ENCODE assay signal across 9 cellular contexts in the genomic region with DNA sequence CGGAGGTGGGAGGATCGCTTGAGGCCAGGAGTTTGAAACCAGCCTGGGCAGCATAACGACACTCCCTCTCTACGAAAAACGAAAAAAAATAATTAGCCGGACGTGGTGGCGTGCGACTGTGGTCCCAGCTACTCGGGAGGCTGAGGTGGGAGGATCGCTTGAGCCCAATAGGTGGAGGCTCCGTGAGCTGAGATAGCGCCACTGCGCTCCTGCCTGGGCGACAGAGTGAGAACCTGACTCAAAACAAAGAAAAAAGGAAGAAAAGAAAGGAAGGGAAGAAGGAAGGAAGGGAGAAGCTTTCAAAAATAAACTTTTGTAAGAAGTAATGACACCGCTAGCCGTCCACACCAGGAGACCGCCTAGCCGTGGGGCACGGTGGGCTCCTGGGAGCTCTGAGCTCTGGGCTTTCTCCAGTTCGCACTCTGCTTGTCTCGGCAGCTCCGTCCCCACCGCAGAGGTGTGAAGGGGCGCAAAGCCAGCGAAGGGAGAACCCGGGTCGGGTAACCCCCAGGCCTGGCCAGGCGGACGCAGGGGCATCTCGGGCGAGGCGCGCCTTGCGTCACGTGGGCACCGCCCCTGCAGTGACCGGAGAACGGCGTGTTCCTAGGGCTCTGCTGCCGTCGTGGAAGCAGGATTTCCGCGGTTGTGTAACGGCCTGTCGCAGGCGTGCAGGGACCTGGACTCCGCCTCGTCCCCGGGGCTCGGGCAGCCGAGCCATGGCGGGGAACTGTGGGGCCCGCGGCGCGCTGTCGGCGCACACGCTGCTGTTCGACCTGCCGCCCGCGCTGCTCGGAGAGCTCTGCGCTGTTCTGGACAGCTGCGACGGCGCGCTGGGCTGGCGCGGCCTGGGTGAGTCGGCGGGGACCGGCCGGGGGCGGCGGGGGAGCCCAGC. TPM values are rescaled to one million over a fixed set of nuclear protein-coding genes. Genes with fewer than 3 reads are reported as not detected.
DNase-seq lines count a peak whose midpoint lies in the region; ATAC-seq, FAIRE-seq and TF ChIP-seq lines count a peak whose summit lies in the region.
"Had no signal": no experiment of that assay in that cellular context is flagged by ENCODE, and none has a peak within 500 bp of the region (broad histone marks: within the 10 kb centered on the region; RNA-seq: fewer than 3 reads in every experiment).

A gene with protein sequence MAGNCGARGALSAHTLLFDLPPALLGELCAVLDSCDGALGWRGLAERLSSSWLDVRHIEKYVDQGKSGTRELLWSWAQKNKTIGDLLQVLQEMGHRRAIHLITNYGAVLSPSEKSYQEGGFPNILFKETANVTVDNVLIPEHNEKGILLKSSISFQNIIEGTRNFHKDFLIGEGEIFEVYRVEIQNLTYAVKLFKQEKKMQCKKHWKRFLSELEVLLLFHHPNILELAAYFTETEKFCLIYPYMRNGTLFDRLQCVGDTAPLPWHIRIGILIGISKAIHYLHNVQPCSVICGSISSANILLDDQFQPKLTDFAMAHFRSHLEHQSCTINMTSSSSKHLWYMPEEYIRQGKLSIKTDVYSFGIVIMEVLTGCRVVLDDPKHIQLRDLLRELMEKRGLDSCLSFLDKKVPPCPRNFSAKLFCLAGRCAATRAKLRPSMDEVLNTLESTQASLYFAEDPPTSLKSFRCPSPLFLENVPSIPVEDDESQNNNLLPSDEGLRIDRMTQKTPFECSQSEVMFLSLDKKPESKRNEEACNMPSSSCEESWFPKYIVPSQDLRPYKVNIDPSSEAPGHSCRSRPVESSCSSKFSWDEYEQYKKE (plus strand): TSS at position 631 of the 892 bp plus-strand sequence. CDS start 86 bp downstream, at position 717.

- no peak for TF ChIP-seq POLR2A in H1 (IDR thresholded peaks at IDR 0.05; ENCODE audit: control extremely low read depth in 1 of 2, low read depth in 2 of 2, low read length in 2 of 2)

- peak within 1 kb of the TSS; percentile 78; the same call in 1 of the 2 replicates for H2BK12ac ChIP-seq in H1 (ENCODE audit: low read depth, low read length)
- H2BK12ac ChIP-seq in mesenchymal stem cell (ENCODE audit: low read length in 2 of 2): peak within 1 kb of the TSS; percentile 54 to 97

- H3K23me2 ChIP-seq in H1 (ENCODE audit: low read depth, low read length): peaks cover 7% of the 10 kb centered on the region; the same call in 1 of the 2 replicates

- H2BK5ac ChIP-seq in H1 (ENCODE audit: low read depth, low read length): peak within 1 kb of the TSS; percentile 63; the same call in 1 of the 2 replicates
- H2BK5ac ChIP-seq in mesenchymal stem cell (ENCODE audit: low read depth, low read length, poor library complexity, severe bottlenecking): no peak within 1 kb of the TSS

- peak within 1 kb of the TSS; percentile 32; the same call in 1 of the 2 replicates for H2BK20ac ChIP-seq in H1 (ENCODE audit: low read length)

- H3K4ac ChIP-seq in H1 (replicated peaks; ENCODE audit: insufficient read length, low read depth, low read length) (no peak within 1 kb of the TSS), mesenchymal stem cell (ENCODE audit: low read depth in 1 of 2, low read length in 2 of 2) (peak within 1 kb of the TSS in 1 of 2 experiments; percentile 14)

- H3K27ac ChIP-seq in H1 (ENCODE audit: low read depth, low read length) (no peak within 1 kb of the TSS), mesenchymal stem cell (ENCODE audit: low read length, poor library complexity, severe bottlenecking) (no peak within 1 kb of the TSS)
- H3K27ac ChIP-seq: SK-N-MC had no signal

- peak; percentile 61 for ATAC-seq in GM19438 (IDR thresholded peaks at IDR 0.05; ENCODE audit: low read depth, unreplicated experiment)
- peak; percentile 65 for ATAC-seq in HG03521 (IDR thresholded peaks at IDR 0.05; ENCODE audit: unreplicated experiment)
- ATAC-seq in stimulated activated naive CD8-positive, alpha-beta T cell treated with anti-CD3 and anti-CD28 coated beads, Interleukin-15, Interleukin-2, amounts not matched to agents 100 U/mL and 50 U/mL, for 24 hours: peak; percentile 83

- POLR2A ChIA-PET in H1 (lab: Charles Lee; ENCODE audit: partially characterized antibody): interaction anchor here (0.6 to 1.1 kb wide), 3 partner anchors 16 to 35 kb away, joined by 3 to 4 read pairs (median 3); no protein-coding TSS in a partner anchor

- H3K9ac ChIP-seq in H1 (replicated peaks in 1 of 4; ENCODE audit: extremely low read depth in 1 of 4, low read depth in 3 of 4, low read length in 3 of 4) (peak within 1 kb of the TSS in 3 of 4 experiments; percentile 4 to 62 (median 60); a peak in 5 of 7 replicates), mesenchymal stem cell (ENCODE audit: low read length) (peak within 1 kb of the TSS; percentile 92)

- peak within 1 kb of the TSS; percentile 88 for H3K18ac ChIP-seq in H1 (ENCODE audit: extremely low read depth, low read length)
- peak within 1 kb of the TSS; percentile 65 to 85 for H3K18ac ChIP-seq in mesenchymal stem cell (ENCODE audit: low read depth in 1 of 2, low read length in 2 of 2)

- H2BK15ac ChIP-seq in H1 (ENCODE audit: low read length) (peak within 1 kb of the TSS; percentile 72; the same call in 1 of the 2 replicates), mesenchymal stem cell (ENCODE audit: low read depth, poor library complexity, severe bottlenecking) (peak within 1 kb of the TSS; percentile 96)

- H2BK120ac ChIP-seq in H1 (replicated peaks; ENCODE audit: low read depth, low read length): no peak within 1 kb of the TSS
- H2BK120ac ChIP-seq in mesenchymal stem cell (ENCODE audit: low read depth, low read length): no peak within 1 kb of the TSS

- DNase-seq in DMS153 (lab: John Stamatoyannopoulos, UW) (peak; percentile 59), H1 (ENCODE audit: low read depth in 1 of 2, low spot score in 2 of 2) (peak; percentile 1 to 79), mesenchymal stem cell (peak; percentile 66), NCI-H1930 (lab: John Stamatoyannopoulos, UW) (no peak)
- DNase-seq in activated CD4-positive, CD25-positive, alpha-beta regulatory T cell treated with anti-CD3 and anti-CD28 coated beads, Interleukin-2, amount 50 U/mL, for 72 hours: peak; percentile 52
- peak; percentile 51 for DNase-seq in stimulated activated naive CD8-positive, alpha-beta T cell treated with anti-CD3 and anti-CD28 coated beads, Interleukin-15, Interleukin-2, amounts not matched to agents 100 U/mL and 50 U/mL, for 24 hours

- H2AFZ ChIP-seq in H1 (ENCODE audit: low read length) (peak within 1 kb of the TSS; percentile 82), mesenchymal stem cell (ENCODE audit: low read depth, low read length) (peak within 1 kb of the TSS; percentile 68)

- 17% methylated on average over 59 of the region's 78 CpGs; no CpG with 5 or more reads in 1 of the 2 experiments for WGBS in H1 (ENCODE audit: extremely low coverage in 1 of 2, insufficient coverage in 1 of 2, insufficient read length in 1 of 2, insufficient replicate concordance in 2 of 2, low coverage in 1 of 2, low lambda C conversion rate in 2 of 2, missing lambda C conversion rate in 1 of 2), 2 experiments
- 25% methylated on average over 67 of the region's 78 CpGs for WGBS in mesenchymal stem cell

- H2AK5ac ChIP-seq in H1 (ENCODE audit: low read depth, low read length): no peak within 1 kb of the TSS
- no peak within 1 kb of the TSS for H2AK5ac ChIP-seq in mesenchymal stem cell (ENCODE audit: low read length, severe bottlenecking)

- H4K91ac ChIP-seq in H1 (replicated peaks; ENCODE audit: insufficient read length, low read length) (peak within 1 kb of the TSS; percentile 62), mesenchymal stem cell (ENCODE audit: low read length) (peak within 1 kb of the TSS; percentile 84)

- CTCF ChIA-PET in H1 (lab: Charles Lee; ENCODE audit: partially characterized antibody): interaction anchor here (0.9 to 1.0 kb wide), 2 partner anchors 20 to 220 kb away, joined by 3 to 4 read pairs; no protein-coding TSS in a partner anchor

- no peak within 1 kb of the TSS for H3K14ac ChIP-seq in H1 (ENCODE audit: insufficient read length)
- peak within 1 kb of the TSS in 1 of 2 experiments; percentile 55 for H3K14ac ChIP-seq in mesenchymal stem cell (ENCODE audit: low read length in 2 of 2)

- H3K4me2 ChIP-seq in H1 (ENCODE audit: insufficient read depth in 1 of 2, low read depth in 2 of 2, low read length in 2 of 2) (peak within 1 kb of the TSS; percentile 70 to 92), mesenchymal stem cell (ENCODE audit: low read length, poor library complexity, severe bottlenecking) (peak within 1 kb of the TSS; percentile 55)

- H3K23ac ChIP-seq in H1 (ENCODE audit: insufficient read length): no peak within 1 kb of the TSS
- peak within 1 kb of the TSS in 1 of 2 experiments; percentile 20 for H3K23ac ChIP-seq in mesenchymal stem cell (ENCODE audit: low read length in 2 of 2)

- H4K5ac ChIP-seq in H1 (ENCODE audit: insufficient read length, low read depth, low read length): no peak within 1 kb of the TSS

- peak within 1 kb of the TSS; percentile 45 to 59 (median 50) for H3K4me3 ChIP-seq in H1 (ENCODE audit: extremely low read depth in 1 of 4, insufficient read depth in 2 of 4, low read depth in 3 of 4, low read length in 4 of 4)
- H3K4me3 ChIP-seq in mesenchymal stem cell (ENCODE audit: insufficient read depth in 1 of 2, low read depth in 1 of 2, low read length in 2 of 2): peak within 1 kb of the TSS; percentile 46 to 84
- H3K4me3 ChIP-seq: SK-N-MC had no signal

- FAIRE-seq in H1 (lab: Jason Lieb, UNC): no peak

- TF ChIP-seq CTCF in H1 (IDR thresholded peaks at IDR 0.05; ENCODE audit: control extremely low read depth in 1 of 3, insufficient read depth in 1 of 3, low read depth in 1 of 3, low read length in 3 of 3): no peak

- no peak for TF ChIP-seq EP300 in H1 (IDR thresholded peaks at IDR 0.05; ENCODE audit: borderline replicate concordance in 1 of 2, low read depth in 2 of 2, low read length in 2 of 2)

- peaks cover 0 to 4% (median 1%) of the 10 kb centered on the region in 4 experiments; a peak in 3 of 7 replicates for H3K4me1 ChIP-seq in H1 (replicated peaks in 1 of 4; ENCODE audit: control insufficient read depth in 3 of 4, insufficient read depth in 4 of 4, low read length in 3 of 4)
- peaks cover 9% of the 10 kb centered on the region for H3K4me1 ChIP-seq in mesenchymal stem cell (ENCODE audit: control insufficient read depth, insufficient read depth, low read depth, low read length)

- H3K79me1 ChIP-seq in H1 (ENCODE audit: low read depth, low read length) (no peaks in the 10 kb centered on the region), mesenchymal stem cell (replicated peaks; ENCODE audit: low read length, poor library complexity, severe bottlenecking) (no peaks in the 10 kb centered on the region)

- H4K8ac ChIP-seq in H1 (ENCODE audit: extremely low read depth, insufficient read depth, low read length) (peak within 1 kb of the TSS; percentile 89; the same call in 1 of the 2 replicates), mesenchymal stem cell (ENCODE audit: low read length) (peak within 1 kb of the TSS; percentile 83)

- H3K27me3 ChIP-seq in H1 (replicated peaks in 1 of 4; ENCODE audit: control insufficient read depth in 3 of 4, extremely low read depth in 1 of 4, insufficient read depth in 3 of 4, low read length in 3 of 4) (peaks cover 9 to 29% (median 25%) of the 10 kb centered on the region in 4 experiments), mesenchymal stem cell (ENCODE audit: control insufficient read depth in 1 of 2, insufficient read depth in 1 of 2, low read length in 2 of 2) (peaks cover 0 to 44% of the 10 kb centered on the region in 2 experiments)

- no peak within 1 kb of the TSS for H3K56ac ChIP-seq in H1 (replicated peaks; ENCODE audit: insufficient read length, low read depth, low read length)

- no peaks in the 10 kb centered on the region for H3K79me2 ChIP-seq in H1 (ENCODE audit: control insufficient read depth in 1 of 2, insufficient read depth in 2 of 2, low read length in 2 of 2)

- H3K9me3 ChIP-seq in H1 (ENCODE audit: insufficient read depth in 2 of 2, low read depth in 1 of 2, low read length in 1 of 2) (no peaks in the 10 kb centered on the region), mesenchymal stem cell (ENCODE audit: control insufficient read depth, low read length) (no peaks in the 10 kb centered on the region)

- no peaks in the 10 kb centered on the region for H4K20me1 ChIP-seq in H1 (replicated peaks in 1 of 2; ENCODE audit: control insufficient read depth in 1 of 2, insufficient read depth in 2 of 2, low read length in 2 of 2)

- no peak for TF ChIP-seq RAD21 in H1 (IDR thresholded peaks at IDR 0.05 in 1 of 2, conservative IDR thresholded peaks at IDR 0.05 in 1 of 2; ENCODE audit: low read depth in 2 of 2, low read length in 2 of 2)

- H3K36me3 ChIP-seq in H1 (ENCODE audit: control insufficient read depth in 2 of 4, insufficient read depth in 4 of 4, low read length in 3 of 4) (no peaks in the 10 kb centered on the region), mesenchymal stem cell (ENCODE audit: control insufficient read depth in 1 of 2, insufficient read depth in 2 of 2, low read depth in 1 of 2, low read length in 2 of 2) (no peaks in the 10 kb centered on the region)

RNA-seq across cellular contexts. Expression of the gene that starts here (rescaled TPM):
- 1.8 and 2.2 TPM in 2 replicates for total RNA-seq in H1 (2021; fragmentation: NEBNext Ultra II Directional; extraction: Animal tissue kit (Norgen Biotek cat#: 25700))
- polyA plus RNA-seq in H1 (2011; rRNA removed): 0.28 and 0.51 TPM in 2 replicates
- 0.56 TPM for polyA plus RNA-seq in H1 (2011; cell fraction: cytosol; rRNA removed)
- polyA plus RNA-seq in H1 (2011; cell fraction: nucleus; rRNA removed): 0.36 TPM
- 0.47 to 0.77 TPM (median 0.62 TPM) in 4 replicates for polyA plus RNA-seq in H1 (2012, experiment 1 of 2)
- 0.16 TPM for polyA plus RNA-seq in H1 (2012, experiment 2 of 2)
- 0.69 TPM for polyA plus RNA-seq in H1 (2013, experiment 1 of 2)
- 0.87 TPM for polyA plus RNA-seq in H1 (2013, experiment 2 of 2)
- 1.3 and 1.7 TPM in 2 replicates for polyA minus RNA-seq in H1 (2011; rRNA and poly(A)+ RNA removed)
- polyA minus RNA-seq in H1 (2011; cell fraction: cytosol; rRNA and poly(A)+ RNA removed): 0.95 TPM
- 1.2 TPM for polyA minus RNA-seq in H1 (2011; cell fraction: nucleus; rRNA and poly(A)+ RNA removed)
- 0.58 TPM for polyA plus RNA-seq in mesenchymal stem cell (2013, experiment 1 of 2)
- polyA plus RNA-seq in mesenchymal stem cell (2013, experiment 2 of 2): 0.92 TPM

Comparison
In these comparisons a context has a peak if more than half of its experiments do, and no peak if none do; other contexts are left out.
1. DNase-seq: peak in DMS153 (single experiment), activated CD4-positive, CD25-positive, alpha-beta regulatory T cell treated with anti-CD3 and anti-CD28 coated beads, Interleukin-2, amount 50 U/mL, for 72 hours (single experiment), H1 (2 of 2), mesenchymal stem cell (single experiment) and stimulated activated naive CD8-positive, alpha-beta T cell treated with anti-CD3 and anti-CD28 coated beads, Interleukin-15, Interleukin-2, amounts not matched to agents 100 U/mL and 50 U/mL, for 24 hours (single experiment); none in NCI-H1930 (0 of 2).
2. Peak in every context shown above with its lines, with median percentiles within 50 percentile points of each other: ATAC-seq.